10 cellular contexts compared by ENCODE assay signal in genomic region chr6:15184441-15184861, GRCh38.
DNase-seq lines count a peak whose midpoint lies in the region; ATAC-seq and TF ChIP-seq lines count a peak whose summit lies in the region.
"Had no signal": no experiment of that assay in that cellular context is flagged by ENCODE, and none has a peak within 500 bp of the region (broad histone marks: within the 10 kb centered on the region; RNA-seq: fewer than 3 reads in every experiment).

No MANE protein-coding gene starts in this region.

- peak overlapping the region; percentile 30 for H2BK12ac ChIP-seq in neuronal stem cell (ENCODE audit: low read length)

- intact Hi-C loops in sciatic nerve (cut with DNase I) = no loop called here

- H3K27ac ChIP-seq in neuronal stem cell (replicated peaks; ENCODE audit: low read length) (no peak overlapping the region), RWPE1 (no peak overlapping the region)

- H4K91ac ChIP-seq in neuronal stem cell (ENCODE audit: low read depth, low read length, poor library complexity) = no peak overlapping the region

- no CpG with 5 or more reads among the region's 2 CpGs for WGBS in neuronal stem cell (ENCODE audit: extremely low coverage in 2 of 2, insufficient read length in 2 of 2, insufficient replicate concordance in 1 of 2), 2 donors

- H3K4me3 ChIP-seq in GM12864 (ENCODE audit: low read depth, low read length) (no peak overlapping the region), neuronal stem cell (ENCODE audit: low read length in 2 of 2) (no peak overlapping the region)

- H3K4me1 ChIP-seq in neuronal stem cell (ENCODE audit: control insufficient read depth in 2 of 2, insufficient read depth in 1 of 2, low read depth in 1 of 2, low read length in 2 of 2) = no peaks in the 10 kb centered on the region

- TF ChIP-seq CTCF in GM12864 (IDR thresholded peaks at IDR 0.05; ENCODE audit: low read depth, low read length, missing control alignments) = no peak
- no peak for TF ChIP-seq CTCF in RWPE1 (conservative IDR thresholded peaks at IDR 0.05; ENCODE audit: low read depth)

- no peaks in the 10 kb centered on the region for H3K27me3 ChIP-seq in neuronal stem cell (ENCODE audit: control insufficient read depth in 3 of 3, insufficient read depth in 3 of 3, low read depth in 1 of 3, low read length in 3 of 3)

- H3K79me1 ChIP-seq in neuronal stem cell (ENCODE audit: low read depth, low read length) = no peaks in the 10 kb centered on the region

- H3K4me2 ChIP-seq in neuronal stem cell (ENCODE audit: insufficient read depth, low read length, poor library complexity, severe bottlenecking) = no peak overlapping the region

- no peak overlapping the region for H3K18ac ChIP-seq in neuronal stem cell (ENCODE audit: low read length)

- H3K9ac ChIP-seq in neuronal stem cell (ENCODE audit: low read depth, low read length, poor library complexity) = no peak overlapping the region

- POLR2A ChIA-PET in RWPE1 (lab: Yijun Ruan, JAX; ENCODE audit: low non-redundant PET) = no interaction called here

- H3K4ac ChIP-seq in neuronal stem cell (ENCODE audit: low read length) = no peak overlapping the region

- ATAC-seq in HG02623 (IDR thresholded peaks at IDR 0.05; ENCODE audit: unreplicated experiment) = peak; percentile 63
- no peak for ATAC-seq in sciatic nerve

- CTCF ChIA-PET in RWPE1 (lab: Yijun Ruan, JAX) = interaction anchor here (0.6 kb wide), 1 partner anchor 407 kb away, joined by 3 read pairs; no protein-coding TSS in a partner anchor

- H3K36me3 ChIP-seq in neuronal stem cell (replicated peaks in 1 of 2; ENCODE audit: control insufficient read depth in 2 of 2, insufficient read depth in 2 of 2, low read length in 2 of 2) = no peaks in the 10 kb centered on the region

- no peaks in the 10 kb centered on the region for H3K9me3 ChIP-seq in neuronal stem cell (replicated peaks in 1 of 2; ENCODE audit: control insufficient read depth in 2 of 2, insufficient read depth in 1 of 2, low read depth in 1 of 2, low read length in 2 of 2)

- DNase-seq in GM12864 (ENCODE audit: low read depth) (peak; percentile 21), neuronal stem cell (ENCODE audit: low spot score) (no peak), C1 segment of cervical spinal cord (lab: John Stamatoyannopoulos, UW) (no peak), RWPE1 (ENCODE audit: low spot score) (no peak), retina (no peak), sciatic nerve (ENCODE audit: low spot score) (no peak)
- DNase-seq in activated T-cell treated with anti-CD3 and anti-CD28 coated beads, Interleukin-2, amount 50 U/mL, for 48 hours = peak; percentile 49
- DNase-seq: CD8-positive, alpha-beta memory T cell; NCI-H1436 treated with DMSO at 0.1 percent for 48 hours had no signal

- H3K23ac ChIP-seq in neuronal stem cell (ENCODE audit: low read depth, low read length, poor library complexity) = no peak overlapping the region

- no peak overlapping the region for H4K8ac ChIP-seq in neuronal stem cell (ENCODE audit: low read depth, low read length)

- H2BK5ac ChIP-seq in neuronal stem cell (ENCODE audit: low read length) = no peak overlapping the region

- no peak overlapping the region for H2BK15ac ChIP-seq in neuronal stem cell (ENCODE audit: low read length)

- H2AFZ ChIP-seq in neuronal stem cell (ENCODE audit: low read length) = no peak overlapping the region

- no peak overlapping the region for H3K14ac ChIP-seq in neuronal stem cell (ENCODE audit: low read length)

- no peak overlapping the region for H2BK120ac ChIP-seq in neuronal stem cell (ENCODE audit: low read depth, low read length)

- no peak overlapping the region for H2AK5ac ChIP-seq in neuronal stem cell (ENCODE audit: low read depth, low read length)

Comparison
In these comparisons a context has a peak if more than half of its experiments do, and no peak if none do; other contexts are left out.
1. DNase-seq: peak in GM12864 (single experiment) and activated T-cell treated with anti-CD3 and anti-CD28 coated beads, Interleukin-2, amount 50 U/mL, for 48 hours (2 of 2); none in neuronal stem cell (single experiment), C1 segment of cervical spinal cord (0 of 14), RWPE1 (single experiment), retina (single experiment) and sciatic nerve (single experiment).